ENCODE assay signal across 8 cellular contexts in the genomic region with DNA sequence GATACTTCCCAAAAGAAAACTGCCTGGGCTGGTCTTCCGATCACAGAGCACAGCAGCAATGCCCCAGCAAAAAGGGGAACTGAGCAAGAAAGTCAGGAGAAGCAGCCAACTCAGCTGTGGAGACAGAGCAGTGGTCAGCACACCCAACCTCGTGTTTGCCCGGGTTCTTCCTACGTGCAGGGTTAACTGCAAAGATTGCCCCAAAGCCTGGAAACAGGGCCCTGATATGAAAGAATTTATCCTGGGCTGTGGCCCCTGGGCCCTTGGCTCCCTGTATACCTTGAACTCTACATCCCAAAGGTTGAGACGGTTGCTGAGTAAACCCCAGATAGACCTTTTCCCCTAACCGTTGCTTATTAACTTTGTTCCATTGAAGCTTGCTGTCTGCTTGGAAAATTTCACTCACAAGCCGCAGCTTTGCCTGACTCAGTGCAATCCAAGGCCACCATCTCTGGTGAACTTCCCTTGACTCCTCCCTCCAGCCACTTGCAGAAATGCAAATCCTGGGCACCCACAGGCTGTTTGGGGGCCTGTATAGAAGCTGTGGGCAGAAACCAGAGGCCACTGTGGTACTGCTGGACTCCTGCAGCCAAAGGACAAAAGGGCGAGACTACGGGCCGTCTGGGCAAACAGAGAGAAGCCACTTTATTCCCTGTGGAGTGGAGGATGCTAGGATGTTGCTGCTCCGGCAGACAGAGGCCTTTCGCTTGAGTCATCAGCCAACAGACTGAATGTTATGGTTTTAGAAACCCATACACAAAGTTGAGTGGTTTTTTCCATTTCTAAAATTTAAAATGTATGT. TPM values are rescaled to one million over a fixed set of nuclear protein-coding genes. Genes with fewer than 3 reads are reported as not detected.
A peak's percentile ranks its signal among the peaks of the same experiment; 100 is the strongest.
DNase-seq lines count a peak whose midpoint lies in the region; ATAC-seq and TF ChIP-seq lines count a peak whose summit lies in the region.

No MANE protein-coding gene starts in this region.

- no peaks in the 10 kb centered on the region for H3K27me3 ChIP-seq in IMR-90 (ENCODE audit: control insufficient read depth, insufficient read depth, low read length)

- WGBS in IMR-90 (ENCODE audit: extremely low coverage in 2 of 2, insufficient read length in 1 of 2), 2 experiments, result 40% methylated on average over 3 of the region's 12 CpGs; no CpG with 5 or more reads in 1 of the 2 experiments

- peak overlapping the region; percentile 88 for H2AFZ ChIP-seq in IMR-90 (replicated peaks; ENCODE audit: low read length, poor library complexity)

- H3K27ac ChIP-seq in IMR-90 (ENCODE audit: insufficient read depth, low read length), result peak overlapping the region; percentile 77

- peaks cover 34 to 73% of the 10 kb centered on the region in 2 experiments for H3K79me1 ChIP-seq in IMR-90 (ENCODE audit: low read depth in 1 of 2, low read length in 2 of 2)

- H3K23ac ChIP-seq in IMR-90 (ENCODE audit: low read depth, low read length), result peak overlapping the region; percentile 93

- peak overlapping the region; percentile 95 for H4K91ac ChIP-seq in IMR-90 (ENCODE audit: insufficient read depth, low read depth, low read length)

- H3K14ac ChIP-seq in IMR-90 (replicated peaks; ENCODE audit: low read depth, low read length), result peak overlapping the region; percentile 74

- peak overlapping the region; percentile 43 for H2AK9ac ChIP-seq in IMR-90 (replicated peaks; ENCODE audit: low read depth, low read length, poor library complexity)

- no peak for TF ChIP-seq RAD21 in IMR-90 (IDR thresholded peaks at IDR 0.05; ENCODE audit: low read length)

- dilution Hi-C loops in IMR-90 (cut with HindIII; ENCODE audit: low sequenced_read_pairs, unreplicated experiment), result no loop called here

- ATAC-seq in GM21717 (IDR thresholded peaks at IDR 0.05; ENCODE audit: unreplicated experiment) (peak; percentile 80), IMR-90 (ENCODE audit: low read depth) (peak; percentile 85), memory B cell (ENCODE audit: low read depth) (peak; percentile 69)

- H3K9me3 ChIP-seq in IMR-90 (ENCODE audit: control insufficient read depth, insufficient read depth, low read length), result no peaks in the 10 kb centered on the region

- peak overlapping the region; percentile 61 for H3K4me3 Mint-ChIP-seq in memory B cell

- peak; percentile 34; the same call in 1 of the 2 replicates for TF ChIP-seq POLR2A in IMR-90 (IDR thresholded peaks at IDR 0.05; ENCODE audit: low read depth, low read length)

- peak; percentile 53 for DNase-seq in GM04504 (ENCODE audit: low read depth)
- peak; percentile 90 for DNase-seq in IMR-90
- DNase-seq in astrocyte of the spinal cord (ENCODE audit: low read depth, low spot score), result peak; percentile 97
- DNase-seq in memory B cell (ENCODE audit: low spot score in 2 of 2), result no peak
- no peak for DNase-seq in GDM1 (lab: John Stamatoyannopoulos, UW)
- DNase-seq in NCI-H2081 treated with DMSO at 0.1 percent for 48 hours (lab: John Stamatoyannopoulos, UW), result no peak
- no peak for DNase-seq in NCI-H69 (lab: John Stamatoyannopoulos, UW)

- H3K4me1 ChIP-seq in IMR-90 (ENCODE audit: control insufficient read depth, insufficient read depth, low read length), result peaks cover 61% of the 10 kb centered on the region

- in situ Hi-C loops in IMR-90 (cut with MboI; ENCODE audit: low sequenced_read_pairs) (no loop called here), astrocyte of the spinal cord (cut with HindIII; ENCODE audit: low sequenced_read_pairs) (no loop called here)

- peaks cover 27% of the 10 kb centered on the region for H3K4me1 Mint-ChIP-seq in memory B cell

- H3K27ac Mint-ChIP-seq in memory B cell, result peak overlapping the region; percentile 11

- H3K9ac ChIP-seq in IMR-90 (ENCODE audit: low read depth, low read length), result peak overlapping the region; percentile 22

- H2BK15ac ChIP-seq in IMR-90 (ENCODE audit: low read depth, low read length), result peak overlapping the region; percentile 75

- H2BK5ac ChIP-seq in IMR-90 (ENCODE audit: low read depth, low read length, poor library complexity, severe bottlenecking), result peak overlapping the region; percentile 84

- peak overlapping the region; percentile 71 for H3K4me2 ChIP-seq in IMR-90 (ENCODE audit: low read depth, low read length)

- H3K4me3 ChIP-seq in IMR-90 (ENCODE audit: insufficient read depth, low read depth, low read length) (no peak overlapping the region), astrocyte of the spinal cord (ENCODE audit: low read depth, low read length) (no peak overlapping the region)

- H2AK5ac ChIP-seq in IMR-90 (ENCODE audit: low read depth, low read length), result peak overlapping the region; percentile 66

- H3K9me1 ChIP-seq in IMR-90 (ENCODE audit: insufficient read depth, low read length), result peaks cover 48% of the 10 kb centered on the region

- peak overlapping the region; percentile 47 for H4K5ac ChIP-seq in IMR-90 (ENCODE audit: low read depth, low read length)

- H3K56ac ChIP-seq in IMR-90 (ENCODE audit: extremely low read depth, insufficient read depth, low read length), result peak overlapping the region; percentile 76

- H3K4ac ChIP-seq in IMR-90 (ENCODE audit: low read depth, low read length), result peak overlapping the region; percentile 95

- intact Hi-C loops in IMR-90 (cut with micrococcal nuclease), result no loop called here

- H2BK120ac ChIP-seq in IMR-90 (ENCODE audit: low read depth, low read length), result peak overlapping the region; percentile 92

- H2BK20ac ChIP-seq in IMR-90 (ENCODE audit: low read depth, low read length), result peak overlapping the region; percentile 92

- TF ChIP-seq CTCF in IMR-90 (conservative IDR thresholded peaks at IDR 0.05; ENCODE audit: low read depth, low read length) (no peak), astrocyte of the spinal cord (IDR thresholded peaks at IDR 0.05; ENCODE audit: low read depth, low read length) (no peak)

- H3K36me3 Mint-ChIP-seq in memory B cell, result no peaks in the 10 kb centered on the region

- peaks cover 5% of the 10 kb centered on the region for H4K20me1 ChIP-seq in IMR-90 (ENCODE audit: insufficient read depth, low read length)

- POLR2A ChIA-PET in IMR-90 (lab: Charles Lee; ENCODE audit: unreplicated experiment), result interaction anchor here (0.8 kb wide), 1 partner anchor 18 kb away, joined by 3 read pairs; a partner anchor contains a TSS

- H4K8ac ChIP-seq in IMR-90 (ENCODE audit: low read depth in 2 of 2, low read length in 2 of 2), result peak overlapping the region; percentile 74 to 78

- no TSS peak for BruUV-seq in IMR-90 (replicated peaks; lab: Mats Ljungman, UMichigan)

- H3K18ac ChIP-seq in IMR-90 (ENCODE audit: low read depth, low read length), result peak overlapping the region; percentile 92

- CTCF ChIA-PET in IMR-90 (lab: Yijun Ruan, JAX), result interaction anchor here (0.6 to 1.5 kb wide), 2 partner anchors 9 to 20 kb away, joined by 4 read pairs; no protein-coding TSS in a partner anchor

- no peaks in the 10 kb centered on the region for H3K27me3 Mint-ChIP-seq in memory B cell

- no peaks in the 10 kb centered on the region for H3K9me3 Mint-ChIP-seq in memory B cell

- peaks cover 17% of the 10 kb centered on the region for H3K36me3 ChIP-seq in IMR-90 (ENCODE audit: control insufficient read depth, insufficient read depth, low read length)

TF ChIP-seq in IMR-90, 13 proteins besides CTCF, POLR2A, EP300 and RAD21:
- TF ChIP-seq MAZ (IDR thresholded peaks at IDR 0.05; ENCODE audit: borderline replicate concordance, low read depth, low read length) (0 out of 2 replicates have a peak, but pooled peaks have one; percentile 5), FOS (IDR thresholded peaks at IDR 0.05; ENCODE audit: low read depth, low read length) (peak; percentile 57), MAFK (IDR thresholded peaks at IDR 0.05; ENCODE audit: low read depth, low read length) (no peak)

RNA-seq across cellular contexts. Expression of a gene that starts 18.2 kb away (rescaled TPM):
- total RNA-seq in IMR-90 (2012; rRNA removed), result 43.3 and 46.4 TPM in 2 replicates
- polyA plus RNA-seq in IMR-90 (2012; rRNA removed), result 45.2 and 51.3 TPM in 2 replicates
- 40.6 and 48.8 TPM in 2 replicates for polyA plus RNA-seq in IMR-90 (2012; cell fraction: cytosol; rRNA removed)
- 27.6 and 54.4 TPM in 2 replicates for polyA plus RNA-seq in IMR-90 (2012; cell fraction: nucleus; rRNA removed; ENCODE audit: low replicate concordance)

Comparison
In these comparisons a context has a peak if more than half of its experiments do, and no peak if none do; other contexts are left out.
1. DNase-seq: peak in GM04504 (single experiment), IMR-90 (single experiment) and astrocyte of the spinal cord (single experiment); none in memory B cell (0 of 2), GDM1 (single experiment), NCI-H2081 treated with DMSO at 0.1 percent for 48 hours (single experiment) and NCI-H69 (single experiment).
2. Peak in every context shown above with its lines, with median percentiles within 50 percentile points of each other: ATAC-seq.